Comparison of ENCODE assay signal across 11 cellular contexts in the genomic region with DNA sequence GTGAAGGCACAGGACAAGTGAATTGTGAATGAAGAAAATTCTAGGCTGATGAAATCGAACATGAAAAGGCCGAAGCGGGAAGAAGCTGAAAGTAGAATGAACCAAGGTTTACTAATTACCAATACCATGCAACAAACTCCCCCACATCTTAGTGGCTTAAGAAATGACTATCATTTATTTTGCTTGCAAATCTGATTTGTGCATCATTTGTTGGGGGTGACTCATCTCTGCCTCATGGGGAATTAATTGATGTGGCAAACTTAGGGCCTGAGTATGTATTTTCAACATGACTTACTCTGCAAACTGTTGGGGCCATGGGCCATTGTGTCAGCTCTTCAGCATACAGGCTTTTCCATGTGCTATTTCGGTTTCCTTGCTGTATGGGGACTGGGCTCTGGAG. TPM values are rescaled to one million over a fixed set of nuclear protein-coding genes. Genes with fewer than 3 reads are reported as not detected.
A peak's percentile ranks its signal among the peaks of the same experiment; 100 is the strongest.
DNase-seq lines count a peak whose midpoint lies in the region; ATAC-seq, FAIRE-seq and TF ChIP-seq lines count a peak whose summit lies in the region.
"Had no signal": no experiment of that assay in that cellular context is flagged by ENCODE, and none has a peak within 500 bp of the region (broad histone marks: within the 10 kb centered on the region; RNA-seq: fewer than 3 reads in every experiment).

No MANE protein-coding gene starts in this region.

- H2AFZ ChIP-seq in K562 (ENCODE audit: low read depth, low read length): peak overlapping the region; percentile 42

- ATAC-seq in activated CD4-positive, CD25-positive, alpha-beta regulatory T cell treated with anti-CD3 and anti-CD28 coated beads, Interleukin-2, amount 50 U/mL, for 24 hours: peak; percentile 78 to 85
- ATAC-seq in K562 (no peak), GM21723 (IDR thresholded peaks at IDR 0.05; ENCODE audit: unreplicated experiment) (no peak), HG03460 (IDR thresholded peaks at IDR 0.05; ENCODE audit: unreplicated experiment) (no peak)
- ATAC-seq: lower lobe of right lung had no signal

- peaks cover 12 to 28% of the 10 kb centered on the region in 2 experiments; a peak in 4 of 5 replicates for H3K4me1 ChIP-seq in K562 (replicated peaks in 1 of 2; ENCODE audit: control insufficient read depth in 2 of 2, insufficient read depth in 2 of 2, low read length in 2 of 2)
- H3K4me1 ChIP-seq: HAP-1, lower lobe of right lung had no signal

- TF ChIP-seq POLR2A in K562 (conservative IDR thresholded peaks at IDR 0.05): no peak

- CTCF ChIA-PET in K562 (lab: Yijun Ruan, JAX; ENCODE audit: low intra/inter-chr PET ratio): no interaction called here

- 80% methylated on average over 4 of the region's 4 CpGs for WGBS in K562 (ENCODE audit: insufficient coverage, low coverage, missing lambda C conversion rate)

- in situ Hi-C loops in K562 (cut with MboI): no loop called here

- TF ChIP-seq CTCF in K562 (IDR thresholded peaks at IDR 0.05 in 2 of 3, conservative IDR thresholded peaks at IDR 0.05 in 1 of 3; ENCODE audit: insufficient read depth in 2 of 3, low read depth in 1 of 3, low read length in 3 of 3): no peak

- no peaks in the 10 kb centered on the region for H3K27me3 ChIP-seq in K562 (ENCODE audit: control insufficient read depth in 2 of 2, insufficient read depth in 2 of 2, low read length in 2 of 2)

- no peaks in the 10 kb centered on the region for H3K9me1 ChIP-seq in K562 (ENCODE audit: control insufficient read depth, insufficient read depth, low read length)

- no peak for TF ChIP-seq EP300 in K562 (IDR thresholded peaks at IDR 0.05; ENCODE audit: low read length)

- peaks cover 30% of the 10 kb centered on the region for H3K79me2 ChIP-seq in K562 (ENCODE audit: control insufficient read depth, insufficient read depth, low read length)

- FAIRE-seq in K562 (lab: Jason Lieb, UNC): no peak

- BruUV-seq in K562 (replicated peaks; lab: Mats Ljungman, UMichigan): no TSS peak

- H3K9ac ChIP-seq in K562 (ENCODE audit: insufficient read depth in 1 of 2, low read depth in 2 of 2, low read length in 2 of 2): no peak overlapping the region

- no peak overlapping the region for H3K4me3 ChIP-seq in K562
- H3K4me3 ChIP-seq: HAP-1, lower lobe of right lung had no signal

- POLR2A ChIA-PET in K562 (lab: Yijun Ruan, JAX): interaction anchor here (0.8 to 2.4 kb wide), 2 partner anchors 11 to 17 kb away, joined by 3 to 10 read pairs; no protein-coding TSS in a partner anchor

- TF ChIP-seq RAD21 in K562 (CRISPR knock-in tag; conservative IDR thresholded peaks at IDR 0.05 in 1 of 2, IDR thresholded peaks at IDR 0.05 in 1 of 2): no peak

- no peak for DNase-seq in activated CD4-positive, CD25-positive, alpha-beta regulatory T cell treated with anti-CD3 and anti-CD28 coated beads, Interleukin-2, amount 50 U/mL, for 72 hours
- DNase-seq in MV-4-11 (lab: John Stamatoyannopoulos, UW) (peak; percentile 7), K562 (ENCODE audit: extremely low read depth in 1 of 4, low spot score in 3 of 4) (peak in 1 of 4 experiments; percentile 40), COLO668 (lab: John Stamatoyannopoulos, UW; ENCODE audit: unreplicated experiment) (no peak)
- peak; percentile 29 to 50 for DNase-seq in stimulated activated CD4-positive, alpha-beta T cell treated with anti-CD3 and anti-CD28 coated beads, Interleukin-2, amount 100 ng/mL, for 24 hours
- DNase-seq: 8988T, lower lobe of right lung had no signal

- no peaks in the 10 kb centered on the region for H4K20me1 ChIP-seq in K562 (replicated peaks; ENCODE audit: control insufficient read depth, insufficient read depth, low read length)

- H3K4me2 ChIP-seq in K562 (ENCODE audit: insufficient read depth, low read length): no peak overlapping the region

- intact Hi-C loops in K562 (cut with micrococcal nuclease): loop anchor here (2.0 to 5.0 kb wide), 2 partner anchors 103 to 153 kb away; no protein-coding TSS in a partner anchor

- no peaks in the 10 kb centered on the region for H3K9me3 ChIP-seq in K562 (replicated peaks; ENCODE audit: control insufficient read depth, insufficient read depth, low read depth, low read length)
- H3K9me3 ChIP-seq: HAP-1, lower lobe of right lung had no signal

- H3K27ac ChIP-seq in K562 (ENCODE audit: extremely low read depth, low read depth, low read length): peak overlapping the region; percentile 96; the same call in 1 of the 3 replicates
- H3K27ac ChIP-seq: lower lobe of right lung had no signal

- no peaks in the 10 kb centered on the region; the same call in 2 of the 3 replicates for H3K36me3 ChIP-seq in K562 (ENCODE audit: control insufficient read depth, insufficient read depth, low read length)
- H3K36me3 ChIP-seq: HAP-1, lower lobe of right lung had no signal

TF ChIP-seq in K562, 482 proteins besides CTCF, POLR2A, EP300 and RAD21 (continues in another document):
- 0 out of 2 replicates have a peak, but pooled peaks have one; percentile 9 for TF ChIP-seq TEAD4 (IDR thresholded peaks at IDR 0.05; ENCODE audit: low read length)
- no peak for TF ChIP-seq TEAD4 (CRISPR knock-in tag; IDR thresholded peaks at IDR 0.05; ENCODE audit: borderline replicate concordance)
- TF ChIP-seq ZNF561 (CRISPR knock-in tag; conservative IDR thresholded peaks at IDR 0.05): no peak
- TF ChIP-seq KDM1A (IDR thresholded peaks at IDR 0.05): peak; percentile 37; a peak in 1 of 4 replicates
- no peak for TF ChIP-seq RBM34 (IDR thresholded peaks at IDR 0.05; ENCODE audit: borderline replicate concordance, insufficient read depth, low read length)
- TF ChIP-seq, protein P1, sequence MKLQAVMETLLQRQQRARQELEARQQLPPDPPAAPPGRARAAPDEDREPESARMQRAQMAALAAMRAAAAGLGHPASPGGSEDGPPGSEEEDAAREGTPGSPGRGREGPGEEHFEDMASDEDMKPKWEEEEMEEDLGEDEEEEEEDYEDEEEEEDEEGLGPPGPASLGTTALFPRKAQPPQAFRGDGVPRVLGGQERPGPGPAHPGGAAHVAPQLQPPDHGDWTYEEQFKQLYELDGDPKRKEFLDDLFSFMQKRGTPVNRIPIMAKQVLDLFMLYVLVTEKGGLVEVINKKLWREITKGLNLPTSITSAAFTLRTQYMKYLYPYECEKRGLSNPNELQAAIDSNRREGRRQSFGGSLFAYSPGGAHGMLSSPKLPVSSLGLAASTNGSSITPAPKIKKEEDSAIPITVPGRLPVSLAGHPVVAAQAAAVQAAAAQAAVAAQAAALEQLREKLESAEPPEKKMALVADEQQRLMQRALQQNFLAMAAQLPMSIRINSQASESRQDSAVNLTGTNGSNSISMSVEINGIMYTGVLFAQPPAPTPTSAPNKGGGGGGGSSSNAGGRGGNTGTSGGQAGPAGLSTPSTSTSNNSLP (IDR thresholded peaks at IDR 0.05; ENCODE audit: borderline replicate concordance, low read depth, low read length): peak; percentile 68; the same call in 1 of the 2 replicates
- TF ChIP-seq TSC22D4 (tag; IDR thresholded peaks at IDR 0.05): no peak

RNA-seq across cellular contexts. Expression of a gene that starts 26.8 kb away (rescaled TPM):
- total RNA-seq in K562 (2011; cell fraction: chromatin; rRNA removed; ENCODE audit: low replicate concordance): 4.2 and 9.2 TPM in 2 replicates
- 3.2 and 3.8 TPM in 2 replicates for total RNA-seq in K562 (2011; cell fraction: nucleolus; rRNA removed)
- total RNA-seq in K562 (2011; cell fraction: nucleoplasm; rRNA removed): 9.5 and 13.9 TPM in 2 replicates
- total RNA-seq in K562 (2014; rRNA removed): 10.1 and 11.6 TPM in 2 replicates
- 13.0 and 15.7 TPM in 2 replicates for total RNA-seq in K562 (2014; rRNA removed; fragmentation: Illumina TruSeq; extraction: Trizol)
- total RNA-seq in K562 (2015; rRNA removed; fragmentation: Illumina TruSeq; extraction: Trizol): 3.8 and 4.5 TPM in 2 replicates
- total RNA-seq in K562 (2021): 14.1 and 15.6 TPM in 2 replicates
- polyA plus RNA-seq in K562 (2011; rRNA removed): 16.6 and 21.9 TPM in 2 replicates
- 6.1 and 15.7 TPM in 2 replicates for polyA plus RNA-seq in K562 (2011; cell fraction: cytosol; rRNA removed)
- polyA plus RNA-seq in K562 (2011; cell fraction: nucleus; rRNA removed): 3.4 and 8.0 TPM in 2 replicates
- polyA plus RNA-seq in K562 (2012): 7.3 and 8.7 TPM in 2 replicates
- 11.9 and 12.2 TPM in 2 replicates for polyA plus RNA-seq in K562 (2014; fragmentation: Illumina TruSeq; extraction: Trizol)
- polyA plus RNA-seq in K562 (2014; fragmentation: Nextera tagmentation; extraction: Ambion mirVana): 10 to 100 TPM in 1 of 2 experiments, 1 to 10 TPM in 1; 8.1 to 14.5 TPM
- polyA plus RNA-seq in K562 (2014; rRNA removed): 9.7 and 11.7 TPM in 2 replicates
- 13.8 and 22.7 TPM in 2 replicates for polyA minus RNA-seq in K562 (2011; rRNA and poly(A)+ RNA removed)
- 5.2 and 5.3 TPM in 2 replicates for polyA minus RNA-seq in K562 (2011; cell fraction: cytosol; rRNA and poly(A)+ RNA removed)
- 2.8 and 5.3 TPM in 2 replicates for polyA minus RNA-seq in K562 (2011; cell fraction: nucleus; rRNA and poly(A)+ RNA removed)

Comparison
In these comparisons a context has a peak if more than half of its experiments do, and no peak if none do; other contexts are left out.
1. ATAC-seq: peak in activated CD4-positive, CD25-positive, alpha-beta regulatory T cell treated with anti-CD3 and anti-CD28 coated beads, Interleukin-2, amount 50 U/mL, for 24 hours (2 of 2); none in K562 (single experiment), GM21723 (single experiment) and HG03460 (single experiment).
2. DNase-seq: peak in MV-4-11 (single experiment) and stimulated activated CD4-positive, alpha-beta T cell treated with anti-CD3 and anti-CD28 coated beads, Interleukin-2, amount 100 ng/mL, for 24 hours (2 of 2); none in activated CD4-positive, CD25-positive, alpha-beta regulatory T cell treated with anti-CD3 and anti-CD28 coated beads, Interleukin-2, amount 50 U/mL, for 72 hours (single experiment) and COLO668 (single experiment).